ENCODE assay signal across 10 cellular contexts in genomic region chr7:44039800-44040492, GRCh38. TPM values are rescaled to one million over a fixed set of nuclear protein-coding genes. Genes with fewer than 3 reads are reported as not detected.
DNase-seq lines count a peak whose midpoint lies in the region; ATAC-seq and TF ChIP-seq lines count a peak whose summit lies in the region.
"Not testable (repeated sequence)": the region's sequence is repeated elsewhere in the genome, so short reads cannot be mapped to it uniquely, and the experiment has no call there.
"Had no signal": no experiment of that assay in that cellular context is flagged by ENCODE, and none has a peak within 500 bp of the region (broad histone marks: within the 10 kb centered on the region; RNA-seq: fewer than 3 reads in every experiment).

No MANE protein-coding gene starts in this region.

- peak; percentile 2 for ATAC-seq in GM21717 (IDR thresholded peaks at IDR 0.05; ENCODE audit: unreplicated experiment)
- ATAC-seq in HG03280 (IDR thresholded peaks at IDR 0.05; ENCODE audit: unreplicated experiment), result peak; percentile 4
- ATAC-seq in heart right ventricle, result peak in 1 of 8 donors; percentile 0

- H3K9ac ChIP-seq in SU-DHL-6 (ENCODE audit: low read length), result peak overlapping the region; percentile 53

- H3K9me3 ChIP-seq in SU-DHL-6 (ENCODE audit: insufficient read depth, low read length); heart right ventricle; osteoblast (ENCODE audit: low read depth, low read length); tibial nerve: not testable (repeated sequence)

- H3K79me2 ChIP-seq in SU-DHL-6 (ENCODE audit: insufficient read depth, low read length); osteoblast (ENCODE audit: insufficient read depth, low read length): not testable (repeated sequence)

- H4K20me1 ChIP-seq in SU-DHL-6 (ENCODE audit: low read depth, low read length); osteoblast (ENCODE audit: insufficient read depth, low read length): not testable (repeated sequence)

- H3K27ac Mint-ChIP-seq in activated naive CD8-positive, alpha-beta T cell treated with anti-CD3 and anti-CD28 coated beads for 36 hours, result peak overlapping the region; percentile 86

- H3K36me3 ChIP-seq in SU-DHL-6 (ENCODE audit: low read length); heart right ventricle; osteoblast (ENCODE audit: insufficient read depth, low read length); tibial nerve: not testable (repeated sequence)

- not testable (repeated sequence) for TF ChIP-seq POLR2A in tibial nerve (IDR thresholded peaks at IDR 0.05)

- intact Hi-C loops in heart right ventricle (cut with DNase I), result not testable (repeated sequence)

- DNase-seq in GM12864 (ENCODE audit: low read depth); activated naive CD8-positive, alpha-beta T cell treated with anti-CD3 and anti-CD28 coated beads for 36 hours; heart right ventricle; osteoblast (ENCODE audit: insufficient read length, low spot score, missing footprints); tibial nerve (ENCODE audit: low spot score in 2 of 2): not testable (repeated sequence)

- peak overlapping the region; percentile 70 for H2AFZ ChIP-seq in SU-DHL-6 (ENCODE audit: low read depth, low read length, severe bottlenecking)
- not testable (repeated sequence) for H2AFZ ChIP-seq in osteoblast (ENCODE audit: low read length)

- not testable (repeated sequence) for H3K27me3 Mint-ChIP-seq in activated naive CD8-positive, alpha-beta T cell treated with anti-CD3 and anti-CD28 coated beads for 36 hours

- TF ChIP-seq CTCF in GM12864 (IDR thresholded peaks at IDR 0.05; ENCODE audit: low read depth, low read length, missing control alignments); SU-DHL-6 (IDR thresholded peaks at IDR 0.05; ENCODE audit: insufficient read depth, low read length, poor library complexity, severe bottlenecking); heart right ventricle (IDR thresholded peaks at IDR 0.05); osteoblast (IDR thresholded peaks at IDR 0.05; ENCODE audit: extremely low read depth, low read depth, low read length); tibial nerve (IDR thresholded peaks at IDR 0.05): not testable (repeated sequence)

- peak overlapping the region; percentile 85 for H3K4me3 Mint-ChIP-seq in activated naive CD8-positive, alpha-beta T cell treated with anti-CD3 and anti-CD28 coated beads for 36 hours

- H3K27ac ChIP-seq in SU-DHL-6 (ENCODE audit: low read depth, low read length) (peak overlapping the region; percentile 47; the same call in 1 of the 2 replicates), heart right ventricle (peak overlapping the region in 1 of 10 donors; percentile 60), tibial nerve (peak overlapping the region in 2 of 4 donors; percentile 65 to 76)
- H3K27ac ChIP-seq in osteoblast (ENCODE audit: low read depth, low read length), result not testable (repeated sequence)

- H3K9me3 Mint-ChIP-seq in activated naive CD8-positive, alpha-beta T cell treated with anti-CD3 and anti-CD28 coated beads for 36 hours, result not testable (repeated sequence)

- H3K36me3 Mint-ChIP-seq in activated naive CD8-positive, alpha-beta T cell treated with anti-CD3 and anti-CD28 coated beads for 36 hours, result peaks cover 10% of the 10 kb centered on the region

- TF ChIP-seq EP300 in tibial nerve (IDR thresholded peaks at IDR 0.05), result not testable (repeated sequence)

- H3K27me3 ChIP-seq in SU-DHL-6 (ENCODE audit: low read length); heart right ventricle; osteoblast (ENCODE audit: insufficient read depth, low read length); tibial nerve: not testable (repeated sequence)

- H3F3A ChIP-seq in SU-DHL-6 (ENCODE audit: insufficient read depth), result peaks cover 15% of the 10 kb centered on the region

- peak overlapping the region; percentile 53 for H3K4me3 ChIP-seq in GM12864 (ENCODE audit: low read depth, low read length)
- peak overlapping the region; percentile 44 for H3K4me3 ChIP-seq in SU-DHL-6 (ENCODE audit: insufficient read depth, low read length, poor library complexity, severe bottlenecking)
- peak overlapping the region in 9 of 10 donors; percentile 23 to 52 (median 43) for H3K4me3 ChIP-seq in heart right ventricle
- H3K4me3 ChIP-seq in osteoblast (ENCODE audit: insufficient read depth, low read length), result not testable (repeated sequence)
- peak overlapping the region; percentile 11 to 46 (median 34) for H3K4me3 ChIP-seq in tibial nerve

- H3K9me2 ChIP-seq in SU-DHL-6 (replicated peaks; ENCODE audit: insufficient read depth, low read length), result not testable (repeated sequence)

- 21 to 36% methylated on average over 6 to 14 of the region's 40 CpGs for WGBS in heart right ventricle, 2 donors
- 4 to 8% methylated on average over 4 to 9 of the region's 40 CpGs for WGBS in tibial nerve, 2 donors

- H3K4me1 Mint-ChIP-seq in activated naive CD8-positive, alpha-beta T cell treated with anti-CD3 and anti-CD28 coated beads for 36 hours, result peaks cover 16% of the 10 kb centered on the region

- H3K4me2 ChIP-seq in SU-DHL-6 (ENCODE audit: low read depth, low read length, poor library complexity, severe bottlenecking), result peak overlapping the region; percentile 55
- peak overlapping the region; percentile 23 for H3K4me2 ChIP-seq in osteoblast (ENCODE audit: insufficient read depth, low read length)

- peaks cover 6 to 20% (median 17%) of the 10 kb centered on the region in 9 donors for H3K4me1 ChIP-seq in heart right ventricle
- not testable (repeated sequence) for H3K4me1 ChIP-seq in osteoblast (ENCODE audit: insufficient read depth, low read length)
- peaks cover 0 to 13% (median 4%) of the 10 kb centered on the region in 4 donors for H3K4me1 ChIP-seq in tibial nerve

RNA-seq across cellular contexts. Expression of gene DBNL, which starts 4.6 kb away (rescaled TPM):
- total RNA-seq in activated naive CD8-positive, alpha-beta T cell treated with anti-CD3 and anti-CD28 coated beads for 36 hours, result 100 to 1,000 TPM; 131 to 136 TPM
- total RNA-seq in heart right ventricle (10 to 100 TPM; 26.0 to 59.0 (median 35.4) TPM), osteoblast (97.5 and 105 TPM in 2 replicates), tibial nerve (100 to 1,000 TPM; 113 to 139 (median 126) TPM)
- polyA plus RNA-seq in heart right ventricle, result 10 to 100 TPM; 34.8 to 74.3 TPM

RNA-seq across cellular contexts. Expression of gene PGAM2, which starts 25.4 kb away (rescaled TPM):
- total RNA-seq in activated naive CD8-positive, alpha-beta T cell treated with anti-CD3 and anti-CD28 coated beads for 36 hours, result under 1 TPM; 0.34 to 0.43 TPM
- 1,000 to 10,000 TPM in 2 of 10 donors, 100 to 1,000 TPM in 8; 375 to 1,148 (median 557) TPM for total RNA-seq in heart right ventricle
- polyA plus RNA-seq in heart right ventricle, result 1,000 to 10,000 TPM in 1 of 2 donors, 100 to 1,000 TPM in 1; 367 to 2,327 TPM
- 0.29 and 0.36 TPM in 2 replicates for total RNA-seq in osteoblast
- total RNA-seq in tibial nerve, result under 1 TPM in 1 of 4 donors, not detected in 3; 0.98 TPM

RNA-seq across cellular contexts. Expression of gene SPDYE1, which starts 42.2 kb away (rescaled TPM):
- not detected for total RNA-seq in activated naive CD8-positive, alpha-beta T cell treated with anti-CD3 and anti-CD28 coated beads for 36 hours
- under 1 TPM in 1 of 10 donors, not detected in 9; 0.11 TPM for total RNA-seq in heart right ventricle
- polyA plus RNA-seq in heart right ventricle, result not detected
- not detected in 2 replicates for total RNA-seq in osteoblast
- not detected for total RNA-seq in tibial nerve
- total RNA-seq: esophagus mucosa, myocyte had no signal

RNA-seq across cellular contexts. Expression of gene POLM, which starts 42.4 kb away (rescaled TPM):
- total RNA-seq in activated naive CD8-positive, alpha-beta T cell treated with anti-CD3 and anti-CD28 coated beads for 36 hours, result 10 to 100 TPM; 32.5 to 35.2 TPM
- total RNA-seq in heart right ventricle (10 to 100 TPM; 10.9 to 28.4 (median 13.5) TPM), osteoblast (35.9 and 40.9 TPM in 2 replicates), tibial nerve (100 to 1,000 TPM in 1 of 4 donors, 10 to 100 TPM in 3; 31.0 to 104 (median 89.5) TPM)
- polyA plus RNA-seq in heart right ventricle, result 10 to 100 TPM in 1 of 2 donors, 1 to 10 TPM in 1; 6.7 to 22.8 TPM

Comparison
In these comparisons a context has a peak if more than half of its experiments do, and no peak if none do; other contexts are left out.
1. RNA of gene PGAM2, which starts 25.4 kb away (total RNA-seq): 375 to 1,148 TPM in heart right ventricle; 0.34 to 0.43 TPM in activated naive CD8-positive, alpha-beta T cell treated with anti-CD3 and anti-CD28 coated beads for 36 hours, 0.29 to 0.36 TPM in osteoblast and 0.98 TPM in tibial nerve; every median in the first group is over 100 times any median in the second.